Comparison of ENCODE assay signal across 26 cellular contexts in the genomic region with DNA sequence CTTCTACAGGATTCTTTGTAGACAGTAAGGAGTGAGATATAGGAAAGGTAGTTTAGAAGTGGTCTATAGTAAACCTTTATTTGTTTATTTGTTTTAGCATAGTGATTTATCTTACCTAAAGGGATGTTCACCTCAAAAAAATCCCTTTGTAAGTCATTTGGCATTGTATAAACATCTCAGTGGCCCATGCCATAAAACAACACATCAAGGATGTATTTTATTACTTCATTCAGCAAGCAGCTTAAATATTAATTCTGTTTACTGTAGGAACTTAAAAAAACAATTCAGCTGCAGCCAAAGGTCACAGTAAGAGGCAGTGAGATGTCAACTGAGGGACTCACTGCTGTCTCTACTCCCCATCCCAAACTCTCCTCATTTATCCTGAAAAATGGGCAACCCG.
DNase-seq lines count a peak whose midpoint lies in the region; ATAC-seq, FAIRE-seq and TF ChIP-seq lines count a peak whose summit lies in the region.
"Had no signal": no experiment of that assay in that cellular context is flagged by ENCODE, and none has a peak within 500 bp of the region (broad histone marks: within the 10 kb centered on the region; RNA-seq: fewer than 3 reads in every experiment).

No MANE protein-coding gene starts in this region.

- peak in 1 of 2 experiments; percentile 55 for DNase-seq in A549 (ENCODE audit: low read depth in 1 of 2, low spot score in 1 of 2)
- DNase-seq in SJSA1 (ENCODE audit: low read depth in 1 of 2, low spot score in 2 of 2), result no peak
- no peak for DNase-seq in endothelial cell (ENCODE audit: low spot score)
- DNase-seq in transverse colon, result no peak
- DNase-seq in activated CD4-positive, alpha-beta T cell treated with anti-CD3 and anti-CD28 coated beads, Interleukin-2, amount 50 U/mL, for 48 hours, result no peak
- DNase-seq: ACHN; BE2C; C1 segment of cervical spinal cord; CD4-positive, alpha-beta memory T cell; CD4-positive, CD25-positive, alpha-beta regulatory T cell; CD8-positive, alpha-beta memory T cell; COR-L47; DMS 273 treated with DMSO at 0.1 percent for 48 hours; DMS153; DMS53; DMS79; DND-41; EL; GDM1 had no signal

- no peaks in the 10 kb centered on the region for H3K27me3 Mint-ChIP-seq in endothelial cell (ENCODE audit: unreplicated experiment)

- intact Hi-C loops in transverse colon (cut with DNase I; ENCODE audit: low total_unique reads), result no loop called here

- no peak overlapping the region for H3K27ac ChIP-seq in A549
- peak overlapping the region; percentile 73; the same call in 1 of the 2 replicates for H3K27ac ChIP-seq in SJSA1
- H3K27ac ChIP-seq in transverse colon, result no peak overlapping the region
- H3K27ac ChIP-seq: 22Rv1, BLaER1 had no signal

- no peak overlapping the region for H3K4me3 Mint-ChIP-seq in endothelial cell (ENCODE audit: unreplicated experiment)
- H3K4me3 Mint-ChIP-seq: CD14-positive monocyte; CD4-positive, alpha-beta memory T cell; CD4-positive, CD25-positive, alpha-beta regulatory T cell; CD8-positive, alpha-beta memory T cell had no signal

- H3K27ac Mint-ChIP-seq in endothelial cell (ENCODE audit: unreplicated experiment), result peak overlapping the region; percentile 57
- H3K27ac Mint-ChIP-seq: CD14-positive monocyte; CD4-positive, alpha-beta memory T cell; CD4-positive, CD25-positive, alpha-beta regulatory T cell; CD8-positive, alpha-beta memory T cell had no signal

- peak overlapping the region; percentile 40; the same call in 2 of the 3 replicates for H3K4me2 ChIP-seq in A549
- H3K4me2 ChIP-seq: BLaER1 had no signal

- peaks cover 61% of the 10 kb centered on the region for H3K4me1 Mint-ChIP-seq in endothelial cell (ENCODE audit: unreplicated experiment)
- H3K4me1 Mint-ChIP-seq: CD14-positive monocyte; CD4-positive, alpha-beta memory T cell; CD4-positive, CD25-positive, alpha-beta regulatory T cell; CD8-positive, alpha-beta memory T cell had no signal

- H3K36me3 ChIP-seq in SJSA1 (no peaks in the 10 kb centered on the region), transverse colon (no peaks in the 10 kb centered on the region)
- H3K36me3 ChIP-seq: BE2C, BLaER1 had no signal

- H3K9me3 ChIP-seq in A549 (no peaks in the 10 kb centered on the region), SJSA1 (replicated peaks) (no peaks in the 10 kb centered on the region), transverse colon (no peaks in the 10 kb centered on the region)
- H3K9me3 ChIP-seq: BE2C, BLaER1 had no signal

- no peak for TF ChIP-seq RAD21 in A549 (conservative IDR thresholded peaks at IDR 0.05 in 1 of 2, IDR thresholded peaks at IDR 0.05 in 1 of 2)

- CTCF ChIA-PET in A549 (lab: Yijun Ruan, JAX), result no interaction called here

- no peak; a peak in 1 of 6 replicates for ATAC-seq in A549
- ATAC-seq: GM12878 had no signal

- TF ChIP-seq EP300 in A549 (IDR thresholded peaks at IDR 0.05) (no peak), transverse colon (IDR thresholded peaks at IDR 0.05; ENCODE audit: low read depth) (no peak)

- H3K4me1 ChIP-seq in A549 (peaks cover 34% of the 10 kb centered on the region), SJSA1 (replicated peaks) (peaks cover 29% of the 10 kb centered on the region), transverse colon (no peaks in the 10 kb centered on the region)
- H3K4me1 ChIP-seq: BE2C, BLaER1 had no signal

- H3K4me3 ChIP-seq in A549, result no peak overlapping the region
- no peak overlapping the region for H3K4me3 ChIP-seq in SJSA1
- no peak overlapping the region for H3K4me3 ChIP-seq in transverse colon
- H3K4me3 ChIP-seq: BLaER1, GM12878 had no signal

- H3K36me3 Mint-ChIP-seq in endothelial cell (ENCODE audit: low read depth, unreplicated experiment), result no peaks in the 10 kb centered on the region
- H3K36me3 Mint-ChIP-seq: CD14-positive monocyte; CD4-positive, alpha-beta memory T cell; CD4-positive, CD25-positive, alpha-beta regulatory T cell; CD8-positive, alpha-beta memory T cell had no signal

- no peaks in the 10 kb centered on the region for H3K27me3 ChIP-seq in SJSA1 (replicated peaks)
- H3K27me3 ChIP-seq in transverse colon, result no peaks in the 10 kb centered on the region
- H3K27me3 ChIP-seq: BE2C, BLaER1 had no signal

- TF ChIP-seq CTCF in A549 (IDR thresholded peaks at IDR 0.05) (no peak), endothelial cell (IDR thresholded peaks at IDR 0.05; ENCODE audit: unreplicated experiment) (no peak), transverse colon (IDR thresholded peaks at IDR 0.05) (no peak)

- in situ Hi-C loops in transverse colon (cut with MboI; ENCODE audit: low pct_ligation_motif_present in 1 of 4, low pct_unique_long_range_greater_than_20kb in 1 of 4, low sequenced_read_pairs in 3 of 4), result no loop called here

- H3K9me3 Mint-ChIP-seq in endothelial cell (ENCODE audit: unreplicated experiment), result no peaks in the 10 kb centered on the region
- H3K9me3 Mint-ChIP-seq: CD14-positive monocyte; CD4-positive, alpha-beta memory T cell; CD8-positive, alpha-beta memory T cell had no signal

- TF ChIP-seq POLR2A in A549 (IDR thresholded peaks at IDR 0.05; ENCODE audit: low read length) (no peak), transverse colon (IDR thresholded peaks at IDR 0.05) (no peak)

- no peak for FAIRE-seq in A549 (lab: Jason Lieb, UNC)
- FAIRE-seq: GM12878, GM12892, GM18507, GM19239 had no signal

- WGBS in A549 (ENCODE audit: missing lambda C conversion rate), result 57% methylated on average over 1 of the region's 1 CpG
- 83 to 86% methylated on average over 1 of the region's 1 CpG for WGBS in transverse colon (ENCODE audit: low coverage in 1 of 2), 2 donors

- POLR2A ChIA-PET in A549 (lab: Yijun Ruan, JAX), result no interaction called here

TF ChIP-seq in A549, 52 proteins besides CTCF, POLR2A, EP300 and RAD21:
- no peak for TF ChIP-seq ZC3H11A (IDR thresholded peaks at IDR 0.05)
- TF ChIP-seq MAFK (IDR thresholded peaks at IDR 0.05; ENCODE audit: partially characterized antibody), result no peak
- 0 out of 2 replicates have a peak, but pooled peaks have one; percentile 15 for TF ChIP-seq FOXS1 (CRISPR knock-in tag; IDR thresholded peaks at IDR 0.05)
- peak; percentile 56; the same call in 1 of the 2 replicates for TF ChIP-seq GATA3 (IDR thresholded peaks at IDR 0.05; ENCODE audit: borderline replicate concordance)
- TF ChIP-seq FOSL2 (IDR thresholded peaks at IDR 0.05), result no peak
- peak; percentile 30; the same call in 1 of the 2 replicates for TF ChIP-seq FOSL2 (CRISPR knock-in tag; IDR thresholded peaks at IDR 0.05)
- TF ChIP-seq SREBF2 (IDR thresholded peaks at IDR 0.05), result no peak
